Comparison of ENCODE assay signal across 8 cellular contexts in the genomic region with DNA sequence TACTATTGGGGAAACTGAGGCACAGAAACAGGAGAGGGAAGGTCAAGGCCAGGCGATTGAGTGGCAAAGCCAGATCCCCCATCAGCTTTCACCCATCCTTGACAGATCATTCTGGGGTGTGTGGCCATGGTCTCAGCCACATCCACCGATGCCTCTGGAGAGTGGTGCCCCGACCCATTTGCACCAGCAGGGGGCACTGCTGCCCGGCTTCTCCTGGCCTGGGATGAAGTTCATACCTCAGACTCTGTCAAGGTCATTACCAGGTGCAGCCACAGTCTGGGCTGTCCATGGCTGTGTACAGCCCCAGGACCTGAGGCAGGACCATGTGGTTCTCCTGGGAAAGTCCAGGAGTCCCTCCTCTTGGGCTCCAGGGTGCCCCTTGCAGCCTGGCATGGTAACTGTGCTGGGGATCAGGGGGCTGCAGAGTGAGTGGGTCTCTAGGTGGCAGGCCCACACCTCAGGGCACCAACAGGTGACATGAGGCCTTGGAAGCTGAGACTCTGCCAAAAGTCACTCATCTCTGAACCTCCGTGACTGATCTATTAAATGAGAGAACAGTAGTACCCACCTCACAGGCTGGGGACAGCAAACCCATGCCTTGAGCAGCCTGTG.
DNase-seq lines count a peak whose midpoint lies in the region; ATAC-seq lines count a peak whose summit lies in the region.

No MANE protein-coding gene starts in this region.

- ATAC-seq in HG02973 (IDR thresholded peaks at IDR 0.05; ENCODE audit: unreplicated experiment) (peak; percentile 66), Right ventricle myocardium superior (ENCODE audit: poor library complexity) (peak; percentile 89), HG03460 (IDR thresholded peaks at IDR 0.05; ENCODE audit: unreplicated experiment) (no peak), HG02938 (IDR thresholded peaks at IDR 0.05; ENCODE audit: unreplicated experiment) (no peak)

- intact Hi-C loops in Right ventricle myocardium superior (cut with DNase I): loop anchor here (1.0 kb wide), 1 partner anchor 106 kb away; no protein-coding TSS in a partner anchor

- DNase-seq in D341Med (ENCODE audit: low spot score): peak; percentile 88
- DNase-seq in SHP77 treated with DMSO at 0.1 percent for 48 hours (lab: John Stamatoyannopoulos, UW): peak; percentile 31
- DNase-seq in activated gamma-delta T cell treated with anti-CD3 and anti-CD28 coated beads, Interleukin-2, amount 50 U/mL, for 16 hours (ENCODE audit: low read depth): peak; percentile 68
- peak; percentile 80 for DNase-seq in Right ventricle myocardium superior
- peak; percentile 83 for DNase-seq in retina

Comparison
In these comparisons a context has a peak if more than half of its experiments do, and no peak if none do; other contexts are left out.
1. DNase-seq: peak in every context shown above with its lines; median percentile 88 in D341Med; 83 in retina; 80 in Right ventricle myocardium superior; 68 in activated gamma-delta T cell treated with anti-CD3 and anti-CD28 coated beads, Interleukin-2, amount 50 U/mL, for 16 hours; 31 in SHP77 treated with DMSO at 0.1 percent for 48 hours.
2. ATAC-seq: peak in HG02973 (single experiment) and Right ventricle myocardium superior (single experiment); none in HG03460 (single experiment) and HG02938 (single experiment).